17 cellular contexts compared by ENCODE assay signal in the genomic region with DNA sequence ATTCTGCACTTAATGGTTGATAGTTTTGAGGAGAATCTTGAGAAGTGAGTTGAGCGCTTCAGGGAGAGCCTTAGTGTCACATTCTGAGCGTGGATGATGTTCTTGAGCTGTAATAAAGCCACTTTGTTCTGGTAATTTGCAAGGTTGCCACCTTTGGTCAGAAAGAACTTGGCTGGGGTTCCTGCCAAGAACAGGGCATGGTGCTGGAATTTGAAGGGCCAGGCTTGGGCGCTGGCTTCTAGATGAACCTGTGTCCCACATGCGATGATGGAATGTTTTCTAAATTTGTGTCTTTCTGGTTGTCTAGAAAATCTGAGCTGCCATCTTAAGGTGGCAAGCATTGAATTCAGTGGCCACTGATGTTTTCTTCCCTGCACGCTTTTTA.
DNase-seq lines count a peak whose midpoint lies in the region; ATAC-seq and TF ChIP-seq lines count a peak whose summit lies in the region.
"Had no signal": no experiment of that assay in that cellular context is flagged by ENCODE, and none has a peak within 500 bp of the region (broad histone marks: within the 10 kb centered on the region; RNA-seq: fewer than 3 reads in every experiment).

No MANE protein-coding gene starts in this region.

- H3K14ac ChIP-seq in mesenchymal stem cell (ENCODE audit: low read length in 2 of 2), result no peak overlapping the region

- no peak overlapping the region for H2BK12ac ChIP-seq in mesenchymal stem cell (ENCODE audit: low read length in 2 of 2)

- in situ Hi-C loops in GM13977 (cut with MboI; ENCODE audit: low pct_unique_long_range_greater_than_20kb, low sequenced_read_pairs, unreplicated experiment), result no loop called here

- no peak overlapping the region for H3K18ac ChIP-seq in mesenchymal stem cell (ENCODE audit: low read depth in 1 of 2, low read length in 2 of 2)

- no peak overlapping the region for H4K91ac ChIP-seq in mesenchymal stem cell (ENCODE audit: low read length)

- no peak for ATAC-seq in HG02970 (IDR thresholded peaks at IDR 0.05; ENCODE audit: low FRiP score, unreplicated experiment)

- WGBS in mesenchymal stem cell, result 98% methylated on average over 5 of the region's 5 CpGs

- peaks cover 26 to 34% of the 10 kb centered on the region in 2 experiments for H3K36me3 ChIP-seq in mesenchymal stem cell (ENCODE audit: control insufficient read depth in 1 of 2, insufficient read depth in 2 of 2, low read depth in 1 of 2, low read length in 2 of 2)

- H3K4ac ChIP-seq in mesenchymal stem cell (ENCODE audit: low read depth in 1 of 2, low read length in 2 of 2), result no peak overlapping the region

- H3K4me2 ChIP-seq in mesenchymal stem cell (ENCODE audit: low read length, poor library complexity, severe bottlenecking), result no peak overlapping the region

- H3K4me1 Mint-ChIP-seq in activated naive CD4-positive, alpha-beta T cell treated with anti-CD3 and anti-CD28 coated beads, Interleukin-2, amount 50 U/mL, for 24 hours, result peaks cover 100% of the 10 kb centered on the region
- H3K4me1 Mint-ChIP-seq in chondrocyte (ENCODE audit: low read depth) (peaks cover 88% of the 10 kb centered on the region), type B pancreatic cell (ENCODE audit: unreplicated experiment) (peaks cover 56% of the 10 kb centered on the region)

- H2BK5ac ChIP-seq in mesenchymal stem cell (ENCODE audit: low read depth, low read length, poor library complexity, severe bottlenecking), result no peak overlapping the region

- TF ChIP-seq CTCF in chondrocyte (IDR thresholded peaks at IDR 0.05) (no peak), type B pancreatic cell (conservative IDR thresholded peaks at IDR 0.05) (no peak), GM13977 (IDR thresholded peaks at IDR 0.05; ENCODE audit: extremely low read depth, insufficient read depth, missing control alignments) (no peak)

- H3K23ac ChIP-seq in mesenchymal stem cell (ENCODE audit: low read length in 2 of 2), result no peak overlapping the region

- no peak overlapping the region for H2BK120ac ChIP-seq in mesenchymal stem cell (ENCODE audit: low read depth, low read length)

- H3K27ac ChIP-seq in mesenchymal stem cell (ENCODE audit: low read length, poor library complexity, severe bottlenecking), result peak overlapping the region; percentile 24
- H3K27ac ChIP-seq: HL-60, SK-N-MC had no signal

- no peak overlapping the region for H2AFZ ChIP-seq in mesenchymal stem cell (ENCODE audit: low read depth, low read length)

- H3K27ac Mint-ChIP-seq in activated naive CD4-positive, alpha-beta T cell treated with anti-CD3 and anti-CD28 coated beads, Interleukin-2, amount 50 U/mL, for 24 hours, result peak overlapping the region; percentile 96
- H3K27ac Mint-ChIP-seq in chondrocyte (ENCODE audit: unreplicated experiment) (peak overlapping the region; percentile 64), type B pancreatic cell (peak overlapping the region; percentile 79)
- H3K27ac Mint-ChIP-seq: nephron progenitor cell had no signal

- H3K4me1 ChIP-seq in mesenchymal stem cell (ENCODE audit: control insufficient read depth, insufficient read depth, low read depth, low read length), result peaks cover 36% of the 10 kb centered on the region

- no peak for DNase-seq in activated naive CD4-positive, alpha-beta T cell treated with Interleukin-2 at 50 U/mL for 16 hours
- no peak for DNase-seq in chondrocyte (ENCODE audit: low spot score)
- DNase-seq in mesenchymal stem cell, result no peak
- no peak for DNase-seq in type B pancreatic cell (ENCODE audit: extremely low spot score, unreplicated experiment)
- DNase-seq in hepatic stellate cell (ENCODE audit: low spot score), result no peak
- no peak for DNase-seq in GM13977 (ENCODE audit: low spot score)
- DNase-seq: activated CD4-positive, alpha-beta T cell treated with anti-CD3 and anti-CD28 coated beads for 4 hours; effector memory CD4-positive, alpha-beta T cell; hippocampal formation; NCI-H1105; nephron progenitor cell; stimulated activated CD4-positive, alpha-beta T cell treated with anti-CD3 and anti-CD28 coated beads, Interleukin-4, amount 100 ng/mL, for 24 hours; substantia nigra had no signal

- H2AK5ac ChIP-seq in mesenchymal stem cell (ENCODE audit: low read length, severe bottlenecking), result peak overlapping the region; percentile 38

- no peak overlapping the region for H4K8ac ChIP-seq in mesenchymal stem cell (ENCODE audit: low read length)

- peak overlapping the region; percentile 11 for H3K4me3 Mint-ChIP-seq in activated naive CD4-positive, alpha-beta T cell treated with anti-CD3 and anti-CD28 coated beads, Interleukin-2, amount 50 U/mL, for 24 hours
- no peak overlapping the region for H3K4me3 Mint-ChIP-seq in chondrocyte (ENCODE audit: unreplicated experiment)
- H3K4me3 Mint-ChIP-seq in type B pancreatic cell, result no peak overlapping the region
- H3K4me3 Mint-ChIP-seq: nephron progenitor cell had no signal

- no peak overlapping the region for H3K4me3 ChIP-seq in mesenchymal stem cell (ENCODE audit: insufficient read depth in 1 of 2, low read depth in 1 of 2, low read length in 2 of 2)
- H3K4me3 ChIP-seq: SK-N-MC had no signal

- H3K36me3 Mint-ChIP-seq in activated naive CD4-positive, alpha-beta T cell treated with anti-CD3 and anti-CD28 coated beads, Interleukin-2, amount 50 U/mL, for 24 hours, result peaks cover 9% of the 10 kb centered on the region
- H3K36me3 Mint-ChIP-seq in chondrocyte (ENCODE audit: low read depth) (peaks cover 7% of the 10 kb centered on the region), type B pancreatic cell (peaks cover 41% of the 10 kb centered on the region)

- no peaks in the 10 kb centered on the region for H3K79me1 ChIP-seq in mesenchymal stem cell (replicated peaks; ENCODE audit: low read length, poor library complexity, severe bottlenecking)

- no peaks in the 10 kb centered on the region for H3K9me3 ChIP-seq in mesenchymal stem cell (ENCODE audit: control insufficient read depth, low read length)

- no peaks in the 10 kb centered on the region for H3K9me3 Mint-ChIP-seq in activated naive CD4-positive, alpha-beta T cell treated with anti-CD3 and anti-CD28 coated beads, Interleukin-2, amount 50 U/mL, for 24 hours
- H3K9me3 Mint-ChIP-seq in chondrocyte (ENCODE audit: low read depth) (no peaks in the 10 kb centered on the region), type B pancreatic cell (no peaks in the 10 kb centered on the region)
- H3K9me3 Mint-ChIP-seq: nephron progenitor cell had no signal

- H3K9ac ChIP-seq in mesenchymal stem cell (ENCODE audit: low read length), result no peak overlapping the region

- no peaks in the 10 kb centered on the region for H3K27me3 Mint-ChIP-seq in activated naive CD4-positive, alpha-beta T cell treated with anti-CD3 and anti-CD28 coated beads, Interleukin-2, amount 50 U/mL, for 24 hours
- H3K27me3 Mint-ChIP-seq in chondrocyte (ENCODE audit: low read depth) (no peaks in the 10 kb centered on the region), type B pancreatic cell (no peaks in the 10 kb centered on the region)

- H2BK15ac ChIP-seq in mesenchymal stem cell (ENCODE audit: low read depth, poor library complexity, severe bottlenecking), result no peak overlapping the region

- H3K27me3 ChIP-seq in mesenchymal stem cell (ENCODE audit: control insufficient read depth in 1 of 2, insufficient read depth in 1 of 2, low read length in 2 of 2), result no peaks in the 10 kb centered on the region
